ENCODE assay signal across 1 cellular context in the genomic region with DNA sequence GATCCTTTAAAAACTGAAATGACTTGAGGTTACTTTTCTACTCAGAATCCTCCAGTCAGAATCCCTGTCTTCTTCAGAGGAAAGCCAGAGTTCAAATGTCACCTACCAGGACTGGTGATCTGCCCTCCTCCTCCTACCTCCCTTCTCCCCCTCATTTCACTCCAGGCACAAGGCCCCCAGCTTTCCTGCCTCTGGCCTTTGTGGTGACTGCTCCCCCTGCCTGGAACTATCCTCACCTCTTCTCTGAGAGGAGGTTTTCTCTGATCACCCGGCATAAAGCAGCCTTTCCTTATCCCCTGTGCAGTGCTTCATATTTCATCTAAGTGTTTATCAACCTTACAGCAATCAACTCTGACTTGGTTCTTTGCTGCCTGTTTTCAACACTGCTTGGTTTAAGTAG.
TF ChIP-seq lines count a peak whose summit lies in the region.

No MANE protein-coding gene starts in this region.

TF ChIP-seq in IMR-90, 13 proteins besides CTCF, POLR2A, EP300 and RAD21:
- TF ChIP-seq, protein P1, sequence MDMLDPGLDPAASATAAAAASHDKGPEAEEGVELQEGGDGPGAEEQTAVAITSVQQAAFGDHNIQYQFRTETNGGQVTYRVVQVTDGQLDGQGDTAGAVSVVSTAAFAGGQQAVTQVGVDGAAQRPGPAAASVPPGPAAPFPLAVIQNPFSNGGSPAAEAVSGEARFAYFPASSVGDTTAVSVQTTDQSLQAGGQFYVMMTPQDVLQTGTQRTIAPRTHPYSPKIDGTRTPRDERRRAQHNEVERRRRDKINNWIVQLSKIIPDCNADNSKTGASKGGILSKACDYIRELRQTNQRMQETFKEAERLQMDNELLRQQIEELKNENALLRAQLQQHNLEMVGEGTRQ (IDR thresholded peaks at IDR 0.05; ENCODE audit: low read depth, low read length) = no peak
- TF ChIP-seq NFE2L2 (IDR thresholded peaks at IDR 0.05; ENCODE audit: low read depth, low read length) (no peak), CHD1 (IDR thresholded peaks at IDR 0.05; ENCODE audit: low read depth, low read length) (no peak), RFX5 (IDR thresholded peaks at IDR 0.05; ENCODE audit: low read depth, low read length) (no peak), MAZ (IDR thresholded peaks at IDR 0.05; ENCODE audit: borderline replicate concordance, low read depth, low read length) (no peak), SMC3 (IDR thresholded peaks at IDR 0.05; ENCODE audit: low read depth, low read length) (no peak), MAFK (IDR thresholded peaks at IDR 0.05; ENCODE audit: low read depth, low read length) (no peak), RCOR1 (IDR thresholded peaks at IDR 0.05; ENCODE audit: insufficient replicate concordance, low read length) (no peak), FOS (IDR thresholded peaks at IDR 0.05; ENCODE audit: low read depth, low read length) (no peak), CEBPB (IDR thresholded peaks at IDR 0.05; ENCODE audit: low read depth, low read length) (no peak), BHLHE40 (IDR thresholded peaks at IDR 0.05; ENCODE audit: low read depth, low read length) (no peak), MXI1 (IDR thresholded peaks at IDR 0.05; ENCODE audit: borderline replicate concordance, low read depth, low read length) (no peak)
- TF ChIP-seq, protein P2, sequence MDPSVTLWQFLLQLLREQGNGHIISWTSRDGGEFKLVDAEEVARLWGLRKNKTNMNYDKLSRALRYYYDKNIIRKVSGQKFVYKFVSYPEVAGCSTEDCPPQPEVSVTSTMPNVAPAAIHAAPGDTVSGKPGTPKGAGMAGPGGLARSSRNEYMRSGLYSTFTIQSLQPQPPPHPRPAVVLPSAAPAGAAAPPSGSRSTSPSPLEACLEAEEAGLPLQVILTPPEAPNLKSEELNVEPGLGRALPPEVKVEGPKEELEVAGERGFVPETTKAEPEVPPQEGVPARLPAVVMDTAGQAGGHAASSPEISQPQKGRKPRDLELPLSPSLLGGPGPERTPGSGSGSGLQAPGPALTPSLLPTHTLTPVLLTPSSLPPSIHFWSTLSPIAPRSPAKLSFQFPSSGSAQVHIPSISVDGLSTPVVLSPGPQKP (IDR thresholded peaks at IDR 0.05; ENCODE audit: borderline replicate concordance, low read depth, low read length) = no peak
